In the genomic region with DNA sequence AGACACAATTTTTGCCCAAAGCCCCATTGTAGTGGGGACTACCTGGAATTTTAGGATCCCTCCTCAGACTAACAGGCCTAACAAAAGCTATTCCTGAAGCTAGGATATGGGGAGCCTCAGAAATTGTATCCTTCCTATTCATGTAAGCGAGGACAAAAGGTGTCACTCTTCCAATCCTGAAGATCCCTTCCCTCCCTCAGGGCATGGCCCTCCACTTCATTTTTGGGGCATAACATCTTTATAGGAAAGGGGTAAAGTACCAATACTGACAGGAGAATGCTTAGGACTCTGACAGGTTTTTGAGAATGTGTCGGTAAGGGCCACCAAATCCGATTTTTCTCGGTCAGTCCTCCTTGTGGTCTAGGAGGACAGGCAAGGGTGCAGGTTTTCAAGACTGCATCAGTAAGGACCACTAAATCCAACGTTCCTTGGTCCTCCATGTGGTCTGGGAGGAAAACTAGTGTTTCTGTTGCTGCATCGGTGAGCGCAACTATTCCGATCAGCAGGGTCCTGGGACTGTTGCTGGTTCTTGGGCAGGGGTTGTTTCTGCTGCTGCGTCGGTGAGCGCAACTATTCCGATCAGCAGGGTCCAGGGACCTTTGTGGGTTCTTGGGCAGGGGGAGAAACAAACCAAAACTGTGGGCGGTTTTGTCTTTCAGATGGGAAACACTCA, we compare ENCODE assay signal across 1 cellular context.
TF ChIP-seq lines count a peak whose summit lies in the region.

No MANE protein-coding gene starts in this region.

TF ChIP-seq in GM23338, 12 proteins besides CTCF, POLR2A, EP300 and RAD21:
- TF ChIP-seq POLR2AphosphoS5 (IDR thresholded peaks at IDR 0.05; ENCODE audit: low read depth), result peak; percentile 63
